ENCODE assay signal across 19 cellular contexts in the genomic region with DNA sequence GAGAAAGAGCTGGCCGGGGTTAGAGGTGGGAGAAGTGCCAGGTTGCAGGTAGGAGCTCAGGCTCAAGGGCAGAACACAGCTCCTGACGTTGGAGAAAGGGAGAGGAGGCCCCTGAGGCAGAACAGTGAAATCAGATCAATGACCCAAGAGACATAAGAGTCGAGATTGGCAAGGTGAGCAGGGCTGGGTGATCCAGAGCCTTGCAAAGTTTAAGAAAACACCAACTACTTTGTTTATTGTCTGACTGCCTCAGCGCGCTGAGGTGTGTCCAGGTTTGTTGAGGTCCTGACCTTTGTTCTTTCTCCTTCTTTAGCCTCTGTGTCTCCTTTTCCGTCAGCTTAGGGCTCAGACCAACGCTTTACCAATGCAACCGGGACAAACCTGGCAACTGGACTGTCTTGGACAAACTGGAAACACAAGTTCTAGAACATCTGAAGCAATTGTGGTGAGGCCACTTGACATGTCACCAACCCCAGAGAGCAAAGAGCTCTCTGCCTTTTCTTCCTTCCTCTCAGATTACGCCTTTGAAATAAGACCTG. TPM values are rescaled to one million over a fixed set of nuclear protein-coding genes. Genes with fewer than 3 reads are reported as not detected.
A peak's percentile ranks its signal among the peaks of the same experiment; 100 is the strongest.
DNase-seq lines count a peak whose midpoint lies in the region; ATAC-seq, FAIRE-seq and TF ChIP-seq lines count a peak whose summit lies in the region.
"Had no signal": no experiment of that assay in that cellular context is flagged by ENCODE, and none has a peak within 500 bp of the region (broad histone marks: within the 10 kb centered on the region; RNA-seq: fewer than 3 reads in every experiment).

No MANE protein-coding gene starts in this region.

- BruUV-seq in Caco-2 (replicated peaks; lab: Mats Ljungman, UMichigan), result no TSS peak

- H3K4me1 ChIP-seq in Caco-2 (peaks cover 35% of the 10 kb centered on the region), esophagus (ENCODE audit: control insufficient read depth in 2 of 2, insufficient read depth in 2 of 2, low read length in 1 of 2) (no peaks in the 10 kb centered on the region), pancreas (peaks cover 0 to 9% (median 0%) of the 10 kb centered on the region in 3 donors)
- H3K4me1 ChIP-seq: SJCRH30, tibial nerve had no signal

- H3K9me3 Mint-ChIP-seq in Caco-2 (ENCODE audit: unreplicated experiment), result peaks cover 10% of the 10 kb centered on the region

- TF ChIP-seq CTCF in Caco-2 (IDR thresholded peaks at IDR 0.05; ENCODE audit: insufficient read depth in 1 of 2, low read depth in 1 of 2, low read length in 1 of 2, severe bottlenecking in 1 of 2, unreplicated experiment in 1 of 2), result no peak
- TF ChIP-seq CTCF in pancreas (IDR thresholded peaks at IDR 0.05), result no peak

- peaks cover 5% of the 10 kb centered on the region for H3K36me3 Mint-ChIP-seq in Caco-2 (ENCODE audit: insufficient read depth, unreplicated experiment)
- H3K36me3 Mint-ChIP-seq: IgD-negative memory B cell had no signal

- no peaks in the 10 kb centered on the region for H3K27me3 Mint-ChIP-seq in Caco-2 (ENCODE audit: insufficient read depth, unreplicated experiment)
- H3K27me3 Mint-ChIP-seq: IgD-negative memory B cell had no signal

- H3K27ac ChIP-seq in esophagus (ENCODE audit: low read depth in 2 of 2, low read length in 1 of 2), result peak overlapping the region; percentile 70 to 72
- H3K27ac ChIP-seq in pancreas, result peak overlapping the region in 3 of 4 donors; percentile 17 to 18 (median 18)
- H3K27ac ChIP-seq: SJCRH30, tibial nerve had no signal

- 61 to 63% methylated on average over 9 of the region's 9 CpGs for WGBS in esophagus, 2 donors
- 23 to 27% methylated on average over 9 of the region's 9 CpGs for WGBS in pancreas, 2 donors

- H3K4me3 Mint-ChIP-seq in Caco-2 (ENCODE audit: unreplicated experiment), result peak overlapping the region; percentile 52
- H3K4me3 Mint-ChIP-seq: IgD-negative memory B cell, mesothelial cell of epicardium had no signal

- ATAC-seq in pancreas (peak; percentile 74 to 87 (median 80)), HG02642 (IDR thresholded peaks at IDR 0.05; ENCODE audit: poor library complexity, unreplicated experiment) (no peak)

- peaks cover 47% of the 10 kb centered on the region for H3K4me1 Mint-ChIP-seq in Caco-2 (ENCODE audit: low read depth, unreplicated experiment)

- H3K9me3 ChIP-seq in Caco-2 (peaks cover 4% of the 10 kb centered on the region; the same call in 1 of the 2 replicates), esophagus (ENCODE audit: control insufficient read depth in 2 of 2, insufficient read depth in 1 of 2, low read depth in 1 of 2, low read length in 1 of 2) (no peaks in the 10 kb centered on the region), pancreas (no peaks in the 10 kb centered on the region)
- H3K9me3 ChIP-seq: SJCRH30 had no signal

- H3K27me3 ChIP-seq in Caco-2 (replicated peaks; ENCODE audit: control insufficient read depth, insufficient read depth, low read length), result no peaks in the 10 kb centered on the region
- H3K27me3 ChIP-seq in esophagus (ENCODE audit: control insufficient read depth in 1 of 2, insufficient read depth in 2 of 2, low read length in 2 of 2), result no peaks in the 10 kb centered on the region
- no peaks in the 10 kb centered on the region for H3K27me3 ChIP-seq in pancreas
- H3K27me3 ChIP-seq: SJCRH30, tibial nerve had no signal

- no peaks in the 10 kb centered on the region for H3K36me3 ChIP-seq in Caco-2 (ENCODE audit: control insufficient read depth, insufficient read depth, low read length)
- no peaks in the 10 kb centered on the region for H3K36me3 ChIP-seq in esophagus (ENCODE audit: control insufficient read depth in 2 of 2, insufficient read depth in 2 of 2, low read length in 1 of 2)
- H3K36me3 ChIP-seq in pancreas, result no peaks in the 10 kb centered on the region
- H3K36me3 ChIP-seq: SJCRH30, tibial nerve had no signal

- CTCF ChIA-PET in Caco-2 (lab: Charles Lee), result interaction anchor here (0.6 to 1.0 kb wide), 3 partner anchors 43 to 94 kb away, joined by 3 read pairs; no protein-coding TSS in a partner anchor

- DNase-seq in Caco-2 (peak; percentile 85 to 89), pancreas (peak in 3 of 6 donors; percentile 11 to 42 (median 34)), NCI-H82 treated with DMSO at 0.1 percent for 48 hours (lab: John Stamatoyannopoulos, UW; ENCODE audit: unreplicated experiment) (no peak), kidney glomerular epithelial cell (lab: John Stamatoyannopoulos, UW) (no peak)
- peak; percentile 28 for DNase-seq in Jurkat, Clone E6-1 (ENCODE audit: low read depth, low spot score)
- DNase-seq in stimulated activated CD8-positive, alpha-beta memory T cell treated with anti-CD3 and anti-CD28 coated beads, Interleukin-4, amount 100 ng/mL, for 48 hours, result no peak
- DNase-seq: activated CD4-positive, alpha-beta T cell treated with anti-CD3 and anti-CD28 coated beads for 48 hours; central memory CD4-positive, alpha-beta T cell; NCI-H1105 treated with DMSO at 0.1 percent for 48 hours; nucleus accumbens; SJCRH30; stimulated activated CD4-positive, alpha-beta T cell treated with anti-CD3 and anti-CD28 coated beads, Interleukin-4, amount 100 ng/mL, for 1 hour; T1000 had no signal

- intact Hi-C loops in Caco-2 (cut with micrococcal nuclease; ENCODE audit: unreplicated experiment) (loop anchor here (1.0 to 5.0 kb wide), 2 partner anchors 40 to 54 kb away; no protein-coding TSS in a partner anchor), pancreas (cut with DNase I) (no loop called here)

- peak overlapping the region; percentile 89 for H3K27ac Mint-ChIP-seq in Caco-2 (ENCODE audit: unreplicated experiment)
- H3K27ac Mint-ChIP-seq: IgD-negative memory B cell, mesothelial cell of epicardium had no signal

- H3K4me3 ChIP-seq in Caco-2 (ENCODE audit: low read depth, low read length), result no peak overlapping the region
- no peak overlapping the region for H3K4me3 ChIP-seq in Jurkat, Clone E6-1 (ENCODE audit: low read length)
- H3K4me3 ChIP-seq in esophagus (ENCODE audit: low read depth in 1 of 2, low read length in 2 of 2), result no peak overlapping the region
- H3K4me3 ChIP-seq in pancreas, result no peak overlapping the region
- H3K4me3 ChIP-seq: SJCRH30, tibial nerve had no signal

- POLR2A ChIA-PET in Caco-2 (lab: Charles Lee), result interaction anchor here (0.6 kb wide), 1 partner anchor 153 kb away, joined by 4 read pairs; no protein-coding TSS in a partner anchor

- no peak for FAIRE-seq in pancreas (lab: Jason Lieb, UNC)
- FAIRE-seq: endometrium had no signal

RNA-seq across cellular contexts. Expression of a gene that starts 28.3 kb away (rescaled TPM):
- total RNA-seq in Caco-2 (2022), result not detected in 2 replicates
- polyA plus RNA-seq in Jurkat, Clone E6-1 (2012; ENCODE audit: insufficient read depth, insufficient read length), result 13.0 TPM
- not detected for polyA plus RNA-seq in esophagus
- not detected for total RNA-seq in pancreas
- not detected for polyA plus RNA-seq in pancreas
- total RNA-seq: mesothelial cell of epicardium, tibial nerve had no signal
- polyA plus RNA-seq: IgD-negative memory B cell had no signal

Comparison
In these comparisons a context has a peak if more than half of its experiments do, and no peak if none do; other contexts are left out.
1. DNase-seq: peak in Caco-2 (2 of 2) and Jurkat, Clone E6-1 (single experiment); none in NCI-H82 treated with DMSO at 0.1 percent for 48 hours (single experiment), kidney glomerular epithelial cell (single experiment) and stimulated activated CD8-positive, alpha-beta memory T cell treated with anti-CD3 and anti-CD28 coated beads, Interleukin-4, amount 100 ng/mL, for 48 hours (single experiment).